In genomic region chr20:32019563-32020463, GRCh38 we compare ENCODE assay signal across 1 cellular context.
TF ChIP-seq lines count a peak whose summit lies in the region.

No MANE protein-coding gene starts in this region.

TF ChIP-seq in HepG2, 621 proteins besides CTCF, POLR2A, EP300 and RAD21:
- TF ChIP-seq SP4 (CRISPR knock-in tag; IDR thresholded peaks at IDR 0.05) (0 out of 2 replicates have a peak, but pooled peaks have one; percentile 7), KMT2B (CRISPR knock-in tag; IDR thresholded peaks at IDR 0.05) (no peak), TCF12 (IDR thresholded peaks at IDR 0.05) (no peak), TCF12 (CRISPR knock-in tag; IDR thresholded peaks at IDR 0.05) (no peak), CEBPG (CRISPR knock-in tag; IDR thresholded peaks at IDR 0.05) (no peak), ZNF296 (CRISPR knock-in tag; conservative IDR thresholded peaks at IDR 0.05) (0 out of 2 replicates have a peak, but pooled peaks have one; percentile 44), ZSCAN29 (CRISPR knock-in tag; conservative IDR thresholded peaks at IDR 0.05) (no peak), SMAD9 (CRISPR knock-in tag; IDR thresholded peaks at IDR 0.05) (no peak), HDAC6 (IDR thresholded peaks at IDR 0.05; ENCODE audit: low read depth, low read length) (no peak), ZNF446 (CRISPR knock-in tag; IDR thresholded peaks at IDR 0.05) (no peak), ZNF264 (CRISPR knock-in tag; IDR thresholded peaks at IDR 0.05) (no peak), NCOR1 (IDR thresholded peaks at IDR 0.05; ENCODE audit: borderline replicate concordance, low read length) (no peak), NONO (IDR thresholded peaks at IDR 0.05) (no peak), NONO (CRISPR knock-in tag; conservative IDR thresholded peaks at IDR 0.05) (no peak), ZNF431 (CRISPR knock-in tag; IDR thresholded peaks at IDR 0.05; ENCODE audit: borderline replicate concordance, low read depth) (0 out of 2 replicates have a peak, but pooled peaks have one; percentile 39), ZFP91 (CRISPR knock-in tag; IDR thresholded peaks at IDR 0.05; ENCODE audit: borderline replicate concordance) (no peak), MXD1 (CRISPR knock-in tag; IDR thresholded peaks at IDR 0.05) (0 out of 2 replicates have a peak, but pooled peaks have one; percentile 3), ATF7-NPFF (CRISPR knock-in tag; IDR thresholded peaks at IDR 0.05; ENCODE audit: low read depth) (0 out of 2 replicates have a peak, but pooled peaks have one; percentile 40)
- TF ChIP-seq, protein P1, sequence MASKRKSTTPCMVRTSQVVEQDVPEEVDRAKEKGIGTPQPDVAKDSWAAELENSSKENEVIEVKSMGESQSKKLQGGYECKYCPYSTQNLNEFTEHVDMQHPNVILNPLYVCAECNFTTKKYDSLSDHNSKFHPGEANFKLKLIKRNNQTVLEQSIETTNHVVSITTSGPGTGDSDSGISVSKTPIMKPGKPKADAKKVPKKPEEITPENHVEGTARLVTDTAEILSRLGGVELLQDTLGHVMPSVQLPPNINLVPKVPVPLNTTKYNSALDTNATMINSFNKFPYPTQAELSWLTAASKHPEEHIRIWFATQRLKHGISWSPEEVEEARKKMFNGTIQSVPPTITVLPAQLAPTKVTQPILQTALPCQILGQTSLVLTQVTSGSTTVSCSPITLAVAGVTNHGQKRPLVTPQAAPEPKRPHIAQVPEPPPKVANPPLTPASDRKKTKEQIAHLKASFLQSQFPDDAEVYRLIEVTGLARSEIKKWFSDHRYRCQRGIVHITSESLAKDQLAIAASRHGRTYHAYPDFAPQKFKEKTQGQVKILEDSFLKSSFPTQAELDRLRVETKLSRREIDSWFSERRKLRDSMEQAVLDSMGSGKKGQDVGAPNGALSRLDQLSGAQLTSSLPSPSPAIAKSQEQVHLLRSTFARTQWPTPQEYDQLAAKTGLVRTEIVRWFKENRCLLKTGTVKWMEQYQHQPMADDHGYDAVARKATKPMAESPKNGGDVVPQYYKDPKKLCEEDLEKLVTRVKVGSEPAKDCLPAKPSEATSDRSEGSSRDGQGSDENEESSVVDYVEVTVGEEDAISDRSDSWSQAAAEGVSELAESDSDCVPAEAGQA (IDR thresholded peaks at IDR 0.05; ENCODE audit: low read depth) = 0 out of 2 replicates have a peak, but pooled peaks have one; percentile 38
- TF ChIP-seq, protein P1 (CRISPR knock-in tag; IDR thresholded peaks at IDR 0.05; ENCODE audit: borderline replicate concordance) = no peak
